ENCODE assay signal across 8 cellular contexts in the genomic region with DNA sequence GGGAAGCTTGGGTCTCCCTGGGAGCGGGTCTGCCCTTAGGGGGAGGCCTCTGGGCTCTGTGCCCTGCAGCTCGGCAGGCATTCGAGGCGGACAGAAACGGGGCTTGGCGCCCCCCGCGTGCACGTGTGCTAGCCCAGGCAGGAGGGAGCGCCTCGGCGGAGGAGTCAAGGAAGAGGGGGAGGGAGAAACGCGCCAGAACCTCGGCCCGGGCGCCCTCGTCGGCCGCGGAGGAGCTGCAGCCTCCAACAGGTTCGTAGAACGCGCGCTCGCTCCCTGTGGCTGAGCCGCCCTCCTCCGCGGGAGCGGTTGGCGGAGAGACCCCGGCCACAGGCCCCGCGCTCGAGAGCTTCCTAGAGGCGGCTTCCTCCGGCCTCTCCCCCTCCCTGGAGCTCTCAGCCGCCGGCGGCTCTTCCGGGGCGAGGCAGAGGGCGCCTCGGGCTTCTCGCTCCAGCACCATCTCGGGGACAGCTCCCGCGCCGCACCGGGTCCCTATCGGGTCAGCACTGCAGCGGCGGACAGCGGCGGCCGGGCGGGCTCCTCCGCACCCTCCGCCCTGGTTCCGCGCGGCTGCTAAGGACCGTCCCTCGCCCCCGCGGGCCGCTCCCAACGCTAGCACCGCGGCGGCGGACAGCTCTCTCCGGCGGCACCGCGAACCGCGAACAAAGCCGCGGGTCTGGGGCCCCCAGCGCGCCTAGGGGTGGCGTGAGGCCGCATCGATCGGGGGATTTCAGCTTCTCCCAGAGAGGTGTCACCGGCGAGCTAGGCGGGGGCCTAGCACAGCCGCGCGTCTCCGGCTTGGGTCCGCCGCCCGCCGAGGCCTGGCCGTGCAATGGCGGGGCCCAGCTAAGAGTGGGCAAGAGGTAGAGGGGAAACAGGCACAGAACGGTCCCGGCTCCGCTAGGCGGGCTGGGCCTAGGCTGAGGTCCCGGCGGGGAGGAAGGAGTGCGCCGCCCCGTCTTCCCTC.
A peak's percentile ranks its signal among the peaks of the same experiment; 100 is the strongest.
DNase-seq lines count a peak whose midpoint lies in the region; ATAC-seq, FAIRE-seq and TF ChIP-seq lines count a peak whose summit lies in the region.

No MANE protein-coding gene starts in this region.

- H3K4me3 ChIP-seq in A549 (peak overlapping the region; percentile 53), trophoblast cell (ENCODE audit: low read depth, low read length) (peak overlapping the region; percentile 37)

- CTCF ChIA-PET in A549 (lab: Yijun Ruan, JAX), result interaction anchor here (0.7 to 6.4 kb wide), 14 partner anchors 9 to 124 kb away, joined by 3 to 47 read pairs (median 4); a partner anchor contains a TSS

- no peak for TF ChIP-seq POLR2A in A549 (IDR thresholded peaks at IDR 0.05; ENCODE audit: low read length)

- no peak overlapping the region for H2BK5ac ChIP-seq in trophoblast cell (ENCODE audit: low read depth, low read length, poor library complexity)

- H3K9ac ChIP-seq in trophoblast cell (ENCODE audit: low read length), result no peak overlapping the region

- no peak overlapping the region for H2AFZ ChIP-seq in trophoblast cell (ENCODE audit: insufficient read depth, low read length, poor library complexity)

- H3K9me3 Mint-ChIP-seq in glutamatergic neuron (ENCODE audit: unreplicated experiment) (peaks cover 20% of the 10 kb centered on the region), type B pancreatic cell (no peaks in the 10 kb centered on the region)

- peak; percentile 8 to 54; a peak in 4 of 5 replicates for TF ChIP-seq RAD21 in A549 (conservative IDR thresholded peaks at IDR 0.05 in 1 of 2, IDR thresholded peaks at IDR 0.05 in 1 of 2)

- peak; percentile 94 to 97 for ATAC-seq in A549
- peak; percentile 79 for ATAC-seq in GM18907 (IDR thresholded peaks at IDR 0.05; ENCODE audit: unreplicated experiment)

- H3K27ac ChIP-seq in A549 (peak overlapping the region; percentile 65 to 80), trophoblast cell (ENCODE audit: low read depth, low read length) (no peak overlapping the region)

- H3K4me1 Mint-ChIP-seq in glutamatergic neuron (ENCODE audit: low read depth, unreplicated experiment), result peaks cover 53% of the 10 kb centered on the region
- peaks cover 6% of the 10 kb centered on the region for H3K4me1 Mint-ChIP-seq in type B pancreatic cell (ENCODE audit: unreplicated experiment)

- H3K14ac ChIP-seq in trophoblast cell (ENCODE audit: low read length), result no peak overlapping the region

- H3K79me1 ChIP-seq in trophoblast cell (ENCODE audit: low read length), result no peaks in the 10 kb centered on the region

- no peak overlapping the region for H3K18ac ChIP-seq in trophoblast cell (ENCODE audit: low read length)

- no peak overlapping the region for H3K4ac ChIP-seq in trophoblast cell (ENCODE audit: low read depth, low read length)

- no peaks in the 10 kb centered on the region for H3K36me3 ChIP-seq in trophoblast cell (ENCODE audit: control insufficient read depth in 1 of 2, insufficient read depth in 2 of 2, low read length in 2 of 2)

- H3K4me2 ChIP-seq in A549, result peak overlapping the region; percentile 99
- H3K4me2 ChIP-seq in trophoblast cell (ENCODE audit: low read length), result peak overlapping the region; percentile 89

- peak; percentile 66 to 74 for DNase-seq in A549 (ENCODE audit: low read depth in 1 of 2, low spot score in 1 of 2)
- peak; percentile 81 for DNase-seq in HK-2 (ENCODE audit: unreplicated experiment)
- DNase-seq in SIG-M5 treated with dmso at 0.1 percent for 504 hours (lab: John Stamatoyannopoulos, UW; ENCODE audit: unreplicated experiment), result peak; percentile 78
- peak; percentile 80 for DNase-seq in activated naive CD4-positive, alpha-beta T cell treated with anti-CD3 and anti-CD28 coated beads, Interleukin-2, amount 50 U/mL, for 16 hours
- DNase-seq in glutamatergic neuron, result peak; percentile 77
- DNase-seq in trophoblast cell, result peak; percentile 78 to 91
- peak; percentile 95 for DNase-seq in type B pancreatic cell (ENCODE audit: extremely low spot score, unreplicated experiment)

- TF ChIP-seq CTCF in A549 (IDR thresholded peaks at IDR 0.05), result no peak; the same call in 2 of the 3 replicates
- no peak for TF ChIP-seq CTCF in glutamatergic neuron (IDR thresholded peaks at IDR 0.05; ENCODE audit: partially characterized antibody, unreplicated experiment)
- TF ChIP-seq CTCF in type B pancreatic cell (conservative IDR thresholded peaks at IDR 0.05), result peak; percentile 23

- H3K79me2 ChIP-seq in trophoblast cell (ENCODE audit: control insufficient read depth, insufficient read depth, low read length, poor library complexity), result no peaks in the 10 kb centered on the region

- FAIRE-seq in A549 (lab: Jason Lieb, UNC), result no peak

- H3K23ac ChIP-seq in trophoblast cell (ENCODE audit: low read length), result no peak overlapping the region

- peaks cover 6% of the 10 kb centered on the region for H3K27me3 ChIP-seq in trophoblast cell (ENCODE audit: insufficient read depth, low read length)

- no peak overlapping the region for H2BK12ac ChIP-seq in trophoblast cell (ENCODE audit: low read length)

- H3K4me3 Mint-ChIP-seq in glutamatergic neuron (ENCODE audit: unreplicated experiment) (peak overlapping the region; percentile 93), type B pancreatic cell (peak overlapping the region; percentile 81)

- WGBS in A549 (ENCODE audit: missing lambda C conversion rate), result 28% methylated on average over 59 of the region's 108 CpGs
- WGBS in trophoblast cell (ENCODE audit: extremely low coverage, insufficient coverage, insufficient read length), result no CpG with 5 or more reads among the region's 108 CpGs

- POLR2A ChIA-PET in A549 (lab: Yijun Ruan, JAX), result interaction anchor here (0.7 to 1.2 kb wide), 2 partner anchors 13 to 75 kb away, joined by 3 to 4 read pairs; a partner anchor contains a TSS

- peaks cover 2% of the 10 kb centered on the region; the same call in 2 of the 3 replicates for H3K9me3 ChIP-seq in A549
- no peaks in the 10 kb centered on the region for H3K9me3 ChIP-seq in trophoblast cell (ENCODE audit: insufficient read depth, low read depth, low read length)

- H3K27me3 Mint-ChIP-seq in glutamatergic neuron (ENCODE audit: unreplicated experiment) (peaks cover 19% of the 10 kb centered on the region), type B pancreatic cell (peaks cover 67% of the 10 kb centered on the region)

- no peak overlapping the region for H4K12ac ChIP-seq in trophoblast cell (ENCODE audit: low read depth, low read length)

- H3K36me3 Mint-ChIP-seq in glutamatergic neuron (ENCODE audit: unreplicated experiment) (no peaks in the 10 kb centered on the region), type B pancreatic cell (no peaks in the 10 kb centered on the region)

- no peak overlapping the region for H4K91ac ChIP-seq in trophoblast cell (ENCODE audit: low read depth, low read length)

- H2BK120ac ChIP-seq in trophoblast cell (ENCODE audit: insufficient read depth, low read length, poor library complexity), result no peak overlapping the region

- no peak overlapping the region for H4K8ac ChIP-seq in trophoblast cell (ENCODE audit: low read depth, low read length)

- H3K4me1 ChIP-seq in A549, result peaks cover 38% of the 10 kb centered on the region
- H3K4me1 ChIP-seq in trophoblast cell (ENCODE audit: control insufficient read depth in 1 of 2, insufficient read depth in 2 of 2, low read length in 2 of 2), result peaks cover 10 to 12% of the 10 kb centered on the region in 2 experiments

- peak overlapping the region; percentile 99 for H3K27ac Mint-ChIP-seq in glutamatergic neuron (ENCODE audit: unreplicated experiment)
- H3K27ac Mint-ChIP-seq in type B pancreatic cell, result no peak overlapping the region

- no peak overlapping the region for H2AK5ac ChIP-seq in trophoblast cell (ENCODE audit: low read length)

- TF ChIP-seq EP300 in A549 (IDR thresholded peaks at IDR 0.05), result no peak

TF ChIP-seq in A549, 52 proteins besides CTCF, POLR2A, EP300 and RAD21 (continues in another document):
- TF ChIP-seq NR3C1 (IDR thresholded peaks at IDR 0.05), result no peak
- TF ChIP-seq, protein P1, sequence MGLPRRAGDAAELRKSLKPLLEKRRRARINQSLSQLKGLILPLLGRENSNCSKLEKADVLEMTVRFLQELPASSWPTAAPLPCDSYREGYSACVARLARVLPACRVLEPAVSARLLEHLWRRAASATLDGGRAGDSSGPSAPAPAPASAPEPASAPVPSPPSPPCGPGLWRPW (IDR thresholded peaks at IDR 0.05), result no peak
- TF ChIP-seq, protein P2, sequence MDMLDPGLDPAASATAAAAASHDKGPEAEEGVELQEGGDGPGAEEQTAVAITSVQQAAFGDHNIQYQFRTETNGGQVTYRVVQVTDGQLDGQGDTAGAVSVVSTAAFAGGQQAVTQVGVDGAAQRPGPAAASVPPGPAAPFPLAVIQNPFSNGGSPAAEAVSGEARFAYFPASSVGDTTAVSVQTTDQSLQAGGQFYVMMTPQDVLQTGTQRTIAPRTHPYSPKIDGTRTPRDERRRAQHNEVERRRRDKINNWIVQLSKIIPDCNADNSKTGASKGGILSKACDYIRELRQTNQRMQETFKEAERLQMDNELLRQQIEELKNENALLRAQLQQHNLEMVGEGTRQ (IDR thresholded peaks at IDR 0.05), result no peak
- TF ChIP-seq RNF2 (IDR thresholded peaks at IDR 0.05; ENCODE audit: borderline replicate concordance, low read depth), result no peak
- no peak for TF ChIP-seq KDM1A (IDR thresholded peaks at IDR 0.05; ENCODE audit: low read depth)
- TF ChIP-seq NFE2L2 (conservative IDR thresholded peaks at IDR 0.05; ENCODE audit: low read length), result no peak
- TF ChIP-seq JUNB (IDR thresholded peaks at IDR 0.05), result no peak
- TF ChIP-seq, protein P3, sequence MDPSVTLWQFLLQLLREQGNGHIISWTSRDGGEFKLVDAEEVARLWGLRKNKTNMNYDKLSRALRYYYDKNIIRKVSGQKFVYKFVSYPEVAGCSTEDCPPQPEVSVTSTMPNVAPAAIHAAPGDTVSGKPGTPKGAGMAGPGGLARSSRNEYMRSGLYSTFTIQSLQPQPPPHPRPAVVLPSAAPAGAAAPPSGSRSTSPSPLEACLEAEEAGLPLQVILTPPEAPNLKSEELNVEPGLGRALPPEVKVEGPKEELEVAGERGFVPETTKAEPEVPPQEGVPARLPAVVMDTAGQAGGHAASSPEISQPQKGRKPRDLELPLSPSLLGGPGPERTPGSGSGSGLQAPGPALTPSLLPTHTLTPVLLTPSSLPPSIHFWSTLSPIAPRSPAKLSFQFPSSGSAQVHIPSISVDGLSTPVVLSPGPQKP (IDR thresholded peaks at IDR 0.05; ENCODE audit: low read depth, low read length), result no peak
- no peak for TF ChIP-seq KDM5A (IDR thresholded peaks at IDR 0.05)
- TF ChIP-seq FOXS1 (CRISPR knock-in tag; IDR thresholded peaks at IDR 0.05), result peak; percentile 94
- peak; percentile 65; the same call in 1 of the 2 replicates for TF ChIP-seq MAZ (IDR thresholded peaks at IDR 0.05; ENCODE audit: borderline replicate concordance, low read depth, low read length)
- TF ChIP-seq MYC (IDR thresholded peaks at IDR 0.05; ENCODE audit: borderline replicate concordance, low read length), result no peak
- peak; percentile 97 for TF ChIP-seq ZSCAN20 (CRISPR knock-in tag; IDR thresholded peaks at IDR 0.05)
- TF ChIP-seq RFX5 (IDR thresholded peaks at IDR 0.05), result no peak
- TF ChIP-seq TP53 (CRISPR knock-in tag; IDR thresholded peaks at IDR 0.05), result peak; percentile 85
- TF ChIP-seq EHF (CRISPR knock-in tag; IDR thresholded peaks at IDR 0.05), result peak; percentile 95
- TF ChIP-seq HOXB5 (CRISPR knock-in tag; IDR thresholded peaks at IDR 0.05), result peak; percentile 99
- TF ChIP-seq CEBPB (IDR thresholded peaks at IDR 0.05), result no peak
